15 cellular contexts compared by ENCODE assay signal in genomic region chr1:73953611-73954010, GRCh38.
DNase-seq lines count a peak whose midpoint lies in the region; ATAC-seq and TF ChIP-seq lines count a peak whose summit lies in the region.
"Had no signal": no experiment of that assay in that cellular context is flagged by ENCODE, and none has a peak within 500 bp of the region (broad histone marks: within the 10 kb centered on the region; RNA-seq: fewer than 3 reads in every experiment).

No MANE protein-coding gene starts in this region.

- peaks cover 3% of the 10 kb centered on the region for H3K27me3 Mint-ChIP-seq in brain
- H3K27me3 Mint-ChIP-seq in natural killer cell (ENCODE audit: low read depth in 2 of 2): no peaks in the 10 kb centered on the region
- H3K27me3 Mint-ChIP-seq: CD4-positive, alpha-beta memory T cell had no signal

- no peak for ATAC-seq in natural killer cell
- ATAC-seq: GM12878, GM23338, HCT116 had no signal

- H3K4me3 Mint-ChIP-seq in brain (peak overlapping the region in 2 of 5 experiments; percentile 13 to 55), natural killer cell (no peak overlapping the region)
- H3K4me3 Mint-ChIP-seq: CD4-positive, alpha-beta memory T cell; GM23338; H9 had no signal

- H3K9me3 Mint-ChIP-seq in brain (peaks cover 0 to 3% (median 0%) of the 10 kb centered on the region in 5 experiments), natural killer cell (peaks cover 22 to 26% of the 10 kb centered on the region in 2 donors)
- H3K9me3 Mint-ChIP-seq: GM23338, H9 had no signal

- intact Hi-C loops in natural killer cell (cut with micrococcal nuclease): no loop called here

- H3K36me3 Mint-ChIP-seq in brain: no peaks in the 10 kb centered on the region
- no peaks in the 10 kb centered on the region for H3K36me3 Mint-ChIP-seq in natural killer cell
- H3K36me3 Mint-ChIP-seq: CD4-positive, alpha-beta memory T cell had no signal

- no peak for TF ChIP-seq CTCF in brain (conservative IDR thresholded peaks at IDR 0.05)
- no peak for TF ChIP-seq CTCF in natural killer cell (IDR thresholded peaks at IDR 0.05)

- DNase-seq in NCI-H446 (lab: John Stamatoyannopoulos, UW): peak; percentile 55 to 65
- DNase-seq in cerebellum (ENCODE audit: low spot score): peak; percentile 53
- DNase-seq in natural killer cell: no peak
- no peak for DNase-seq in 8988T
- DNase-seq in NCI-H69 (lab: John Stamatoyannopoulos, UW): no peak
- DNase-seq: Caco-2; CD4-positive, alpha-beta memory T cell; DMS153; DND-41; GDM1; H9 had no signal

- H3K27ac Mint-ChIP-seq in brain (peak overlapping the region in 3 of 5 experiments; percentile 8 to 97 (median 12)), natural killer cell (no peak overlapping the region)
- H3K27ac Mint-ChIP-seq: CD4-positive, alpha-beta memory T cell; GM23338; H9 had no signal

- H3K4me1 Mint-ChIP-seq in brain (no peaks in the 10 kb centered on the region), natural killer cell (no peaks in the 10 kb centered on the region)
- H3K4me1 Mint-ChIP-seq: CD4-positive, alpha-beta memory T cell had no signal

Comparison
In these comparisons a context has a peak if more than half of its experiments do, and no peak if none do; other contexts are left out.
1. DNase-seq: peak in NCI-H446 (2 of 2) and cerebellum (single experiment); none in natural killer cell (single experiment), 8988T (single experiment) and NCI-H69 (single experiment).
2. H3K27ac Mint-ChIP-seq: peak in brain (3 of 5); none in natural killer cell (0 of 2).